ENCODE assay signal across 8 cellular contexts in genomic region chr9:35732185-35733108, GRCh38. TPM values are rescaled to one million over a fixed set of nuclear protein-coding genes. Genes with fewer than 3 reads are reported as not detected.
DNase-seq lines count a peak whose midpoint lies in the region; ATAC-seq, FAIRE-seq and TF ChIP-seq lines count a peak whose summit lies in the region.

Gene CREB3 (plus strand): TSS chr9:35732666. CDS start chr9:35732773, 107 bp downstream.
Gene TLN1 (minus strand): TSS chr9:35732195. CDS start chr9:35725694, 6,501 bp downstream.

- DNase-seq in Caco-2: peak; percentile 98 to 99
- DNase-seq in HTR-8/SVneo (ENCODE audit: insufficient read length, low spot score): peak; percentile 84
- peak; percentile 100 for DNase-seq in NOMO-1 treated with DMSO at 0.1 percent for 48 hours (lab: John Stamatoyannopoulos, UW; ENCODE audit: unreplicated experiment)
- peak; percentile 92 for DNase-seq in activated CD8-positive, alpha-beta memory T cell treated with anti-CD3 and anti-CD28 coated beads for 4 hours (ENCODE audit: low read depth in 2 of 2)
- DNase-seq in effector memory CD8-positive, alpha-beta T cell: peak; percentile 94 to 95 (median 95)
- peak; percentile 93 to 96 for DNase-seq in memory B cell (ENCODE audit: low spot score in 2 of 2)
- peak; percentile 93 for DNase-seq in stimulated activated CD8-positive, alpha-beta memory T cell treated with anti-CD3 and anti-CD28 coated beads, Interleukin-12 subunit alpha, Interleukin-12 subunit beta, amount 100 ng/mL, for 4 hours (ENCODE audit: low read depth)

- no peak within 1 kb of the TSS for H3K4me3 Mint-ChIP-seq in Caco-2 (ENCODE audit: unreplicated experiment)
- no peak within 1 kb of the TSS for H3K4me3 Mint-ChIP-seq in effector memory CD8-positive, alpha-beta T cell
- H3K4me3 Mint-ChIP-seq in memory B cell: peak within 1 kb of the TSS; percentile 95

- H3K4me1 Mint-ChIP-seq in Caco-2 (ENCODE audit: low read depth, unreplicated experiment) (no peaks in the 10 kb centered on the region), memory B cell (peaks cover 17% of the 10 kb centered on the region)
- H3K4me1 Mint-ChIP-seq in effector memory CD8-positive, alpha-beta T cell (ENCODE audit: low read depth in 2 of 2): peaks cover 13 to 20% of the 10 kb centered on the region in 2 donors

- H3K9me3 ChIP-seq in Caco-2: no peaks in the 10 kb centered on the region

- ATAC-seq in GM21367 (IDR thresholded peaks at IDR 0.05; ENCODE audit: unreplicated experiment) (peak; percentile 67), memory B cell (ENCODE audit: low read depth) (peak; percentile 87)
- ATAC-seq in effector memory CD8-positive, alpha-beta T cell (replicated peaks): peak; percentile 88

- no peak for FAIRE-seq in HTR-8/SVneo (lab: Jason Lieb, UNC)

- peak in 1 of 2 experiments; percentile 12 for TF ChIP-seq CTCF in Caco-2 (IDR thresholded peaks at IDR 0.05; ENCODE audit: insufficient read depth in 1 of 2, low read depth in 1 of 2, low read length in 1 of 2, severe bottlenecking in 1 of 2, unreplicated experiment in 1 of 2)

- H3K36me3 Mint-ChIP-seq in Caco-2 (ENCODE audit: insufficient read depth, unreplicated experiment) (peaks cover 51% of the 10 kb centered on the region), memory B cell (peaks cover 9% of the 10 kb centered on the region)
- peaks cover 17% of the 10 kb centered on the region for H3K36me3 Mint-ChIP-seq in effector memory CD8-positive, alpha-beta T cell (ENCODE audit: insufficient read depth)

- peak within 1 kb of the TSS; percentile 83 for H3K4me3 ChIP-seq in Caco-2 (ENCODE audit: low read depth, low read length)

- POLR2A ChIA-PET in Caco-2 (lab: Charles Lee): interaction anchor here (0.6 to 3.1 kb wide), 13 partner anchors 8 to 785 kb away, joined by 3 to 41 read pairs (median 6); partner anchors contain the start of genes ARHGEF39, CCDC107, GBA2 and HINT2

- H3K27me3 Mint-ChIP-seq in Caco-2 (ENCODE audit: insufficient read depth, unreplicated experiment): no peaks in the 10 kb centered on the region
- no peaks in the 10 kb centered on the region for H3K27me3 Mint-ChIP-seq in effector memory CD8-positive, alpha-beta T cell
- H3K27me3 Mint-ChIP-seq in memory B cell: no peaks in the 10 kb centered on the region

- H3K9me3 Mint-ChIP-seq in Caco-2 (ENCODE audit: unreplicated experiment) (no peaks in the 10 kb centered on the region), memory B cell (no peaks in the 10 kb centered on the region)
- H3K9me3 Mint-ChIP-seq in effector memory CD8-positive, alpha-beta T cell: no peaks in the 10 kb centered on the region

- TSS peak; percentile 51 for BruUV-seq in Caco-2 (replicated peaks; lab: Mats Ljungman, UMichigan)

- intact Hi-C loops in Caco-2 (cut with micrococcal nuclease; ENCODE audit: unreplicated experiment): loop anchor here (1.0 to 10.0 kb wide), 9 partner anchors 16 to 618 kb away; partner anchors contain the start of genes ATOSB, GBA2, HINT2 and RGP1

- H3K27ac Mint-ChIP-seq in Caco-2 (ENCODE audit: unreplicated experiment): no peak within 1 kb of the TSS
- H3K27ac Mint-ChIP-seq in effector memory CD8-positive, alpha-beta T cell: peak within 1 kb of the TSS in 1 of 2 donors; percentile 93
- peak within 1 kb of the TSS; percentile 89 for H3K27ac Mint-ChIP-seq in memory B cell

- H3K36me3 ChIP-seq in Caco-2 (ENCODE audit: control insufficient read depth, insufficient read depth, low read length): peaks cover 1% of the 10 kb centered on the region

- H3K4me1 ChIP-seq in Caco-2: peaks cover 37% of the 10 kb centered on the region

- no peaks in the 10 kb centered on the region for H3K27me3 ChIP-seq in Caco-2 (replicated peaks; ENCODE audit: control insufficient read depth, insufficient read depth, low read length)

- CTCF ChIA-PET in Caco-2 (lab: Charles Lee): interaction anchor here (0.6 to 2.8 kb wide), 14 partner anchors 14 to 258 kb away, joined by 3 to 19 read pairs (median 4); partner anchors contain the start of genes ARHGEF39, CCDC107, GBA2 and RGP1

RNA-seq across cellular contexts. Expression of gene CREB3, which starts in this region (rescaled TPM):
- total RNA-seq in Caco-2 (2022): 50.4 and 54.1 TPM in 2 replicates

RNA-seq across cellular contexts. Expression of gene TLN1, which starts in this region (rescaled TPM):
- total RNA-seq in Caco-2 (2022): 147 and 165 TPM in 2 replicates

Comparison
In these comparisons a context has a peak if more than half of its experiments do, and no peak if none do; other contexts are left out.
1. Peak in every context shown above with its lines: DNase-seq, ATAC-seq and H3K4me3 ChIP-seq.